In genomic region chr5:112862085-112862484, GRCh38 we compare ENCODE assay signal across 9 cellular contexts. TPM values are rescaled to one million over a fixed set of nuclear protein-coding genes. Genes with fewer than 3 reads are reported as not detected.
A peak's percentile ranks its signal among the peaks of the same experiment; 100 is the strongest.
DNase-seq lines count a peak whose midpoint lies in the region; ATAC-seq and TF ChIP-seq lines count a peak whose summit lies in the region.
"Had no signal": no experiment of that assay in that cellular context is flagged by ENCODE, and none has a peak within 500 bp of the region (broad histone marks: within the 10 kb centered on the region; RNA-seq: fewer than 3 reads in every experiment).

No MANE protein-coding gene starts in this region.

- H3K9me3 ChIP-seq in iPS DF 6.9 (ENCODE audit: control insufficient read depth, insufficient read depth, low read length) = no peaks in the 10 kb centered on the region
- no peaks in the 10 kb centered on the region for H3K9me3 ChIP-seq in stomach

- no CpG with 5 or more reads among the region's 9 CpGs for WGBS in iPS DF 6.9 (ENCODE audit: insufficient coverage, insufficient read length)
- 19 to 47% (median 37%) methylated on average over 9 of the region's 9 CpGs for WGBS in stomach, 5 donors

- H3K36me3 ChIP-seq in iPS DF 6.9 (ENCODE audit: control insufficient read depth, insufficient read depth, low read length) (peaks cover 6% of the 10 kb centered on the region; the same call in 1 of the 2 replicates), stomach (peaks cover 20 to 42% (median 39%) of the 10 kb centered on the region in 4 donors)

- TF ChIP-seq EP300 in stomach (IDR thresholded peaks at IDR 0.05) = no peak

- ATAC-seq in HG03521 (IDR thresholded peaks at IDR 0.05; ENCODE audit: unreplicated experiment) = no peak

- intact Hi-C loops in stomach (cut with DNase I; ENCODE audit: low total_unique reads) = no loop called here

- H3K4me1 ChIP-seq in iPS DF 6.9 (ENCODE audit: control insufficient read depth, insufficient read depth, low read length) = peaks cover 3% of the 10 kb centered on the region; the same call in 1 of the 2 replicates
- peaks cover 17 to 30% (median 27%) of the 10 kb centered on the region in 4 donors for H3K4me1 ChIP-seq in stomach

- H3K27ac ChIP-seq in iPS DF 6.9 (ENCODE audit: low read length) = no peak overlapping the region
- H3K27ac ChIP-seq in stomach = peak overlapping the region in 4 of 5 donors; percentile 85 to 91 (median 88)

- peak; percentile 11 for DNase-seq in NCI-H748 (lab: John Stamatoyannopoulos, UW; ENCODE audit: unreplicated experiment)
- no peak for DNase-seq in NCI-H748 treated with DMSO at 0.1 percent for 48 hours (lab: John Stamatoyannopoulos, UW)
- DNase-seq in iPS DF 6.9 (ENCODE audit: low read depth, low spot score) = no peak
- no peak for DNase-seq in stomach
- no peak for DNase-seq in iPS-NIHi11 (ENCODE audit: low spot score)
- no peak for DNase-seq in middle frontal gyrus (ENCODE audit: extremely low spot score, low spot score)
- DNase-seq: DMS79 had no signal

- TF ChIP-seq POLR2A in stomach (IDR thresholded peaks at IDR 0.05) = no peak

- H3K4me3 ChIP-seq in WI38 (ENCODE audit: low read depth, low read length) = peak overlapping the region; percentile 86
- H3K4me3 ChIP-seq in iPS DF 6.9 (ENCODE audit: low read length) = peak overlapping the region; percentile 95; the same call in 1 of the 2 replicates
- peak overlapping the region; percentile 78 to 92 (median 88) for H3K4me3 ChIP-seq in stomach

- TF ChIP-seq CTCF in WI38 (IDR thresholded peaks at IDR 0.05; ENCODE audit: low read depth, low read length) (no peak), stomach (IDR thresholded peaks at IDR 0.05) (no peak)

- 0 out of 2 replicates have a peak, but pooled peaks cover 1% of the 10 kb centered on the region for H3K27me3 ChIP-seq in iPS DF 6.9 (ENCODE audit: control insufficient read depth, insufficient read depth, low read length)
- H3K27me3 ChIP-seq in stomach = no peaks in the 10 kb centered on the region

RNA-seq across cellular contexts. Expression of gene SRP19, which starts 1.0 kb away (rescaled TPM):
- total RNA-seq in stomach = 10 to 100 TPM in 2 of 5 donors, 1 to 10 TPM in 3; 3.2 to 64.8 (median 6.4) TPM
- polyA plus RNA-seq in stomach = 10 to 100 TPM; 62.5 to 99.3 (median 75.8) TPM

RNA-seq across cellular contexts. Expression of gene REEP5, which starts 59.9 kb away (rescaled TPM):
- total RNA-seq in stomach = 100 to 1,000 TPM in 1 of 5 donors, 10 to 100 TPM in 4; 18.8 to 102 (median 65.9) TPM
- polyA plus RNA-seq in stomach = 10 to 100 TPM; 24.7 to 45.0 (median 35.7) TPM
